ENCODE assay signal across 8 cellular contexts in genomic region chr6:129707882-129708495, GRCh38. TPM values are rescaled to one million over a fixed set of nuclear protein-coding genes. Genes with fewer than 3 reads are reported as not detected.
DNase-seq lines count a peak whose midpoint lies in the region; ATAC-seq and TF ChIP-seq lines count a peak whose summit lies in the region.

No MANE protein-coding gene starts in this region.

- peak overlapping the region; percentile 86 for H3K4me3 ChIP-seq in AG04449 (ENCODE audit: low read depth, low read length)
- H3K4me3 ChIP-seq in neuronal stem cell (ENCODE audit: low read length in 2 of 2) = no peak overlapping the region

- POLR2A ChIA-PET in AG04449 (lab: Yijun Ruan, JAX) = no interaction called here

- no peaks in the 10 kb centered on the region for H3K36me3 ChIP-seq in neuronal stem cell (replicated peaks in 1 of 2; ENCODE audit: control insufficient read depth in 2 of 2, insufficient read depth in 2 of 2, low read length in 2 of 2)

- H2BK15ac ChIP-seq in neuronal stem cell (ENCODE audit: low read length) = no peak overlapping the region

- no peak for DNase-seq in AG04449 (ENCODE audit: low read depth, low spot score)
- no peak for DNase-seq in HFFc6
- no peak for DNase-seq in neuronal stem cell (ENCODE audit: low spot score)
- DNase-seq in stimulated activated CD4-positive, alpha-beta T cell treated with anti-CD3 and anti-CD28 coated beads, Interleukin-4, amount 100 ng/mL, for 24 hours = no peak
- DNase-seq in LoVo (ENCODE audit: low spot score) = no peak
- DNase-seq in NCI-H345 treated with DMSO at 0.1 percent for 48 hours (lab: John Stamatoyannopoulos, UW; ENCODE audit: unreplicated experiment) = no peak
- DNase-seq in activated naive CD4-positive, alpha-beta T cell treated with anti-CD3 and anti-CD28 coated beads, Interleukin-2, amount 50 U/mL, for 72 hours (ENCODE audit: low spot score in 2 of 2) = no peak

- H3K9me3 Mint-ChIP-seq in HFFc6 = no peaks in the 10 kb centered on the region
- H3K9me3 Mint-ChIP-seq in dendritic cell treated with granulocyte-macrophage colony-stimulating factor and Interleukin-4, amounts not matched to agents 40 ng/mL and 50 ng/mL, for 4 days = no peaks in the 10 kb centered on the region
- H3K9me3 Mint-ChIP-seq in activated naive CD4-positive, alpha-beta T cell treated with anti-CD3 and anti-CD28 coated beads, Interleukin-2, amount 50 U/mL, for 72 hours = no peaks in the 10 kb centered on the region

- no peak overlapping the region for H3K9ac ChIP-seq in neuronal stem cell (ENCODE audit: low read depth, low read length, poor library complexity)

- H3K18ac ChIP-seq in neuronal stem cell (ENCODE audit: low read length) = peak overlapping the region; percentile 73

- H3K4ac ChIP-seq in neuronal stem cell (ENCODE audit: low read length) = no peak overlapping the region

- peak overlapping the region; percentile 41 for H2AK5ac ChIP-seq in neuronal stem cell (ENCODE audit: low read depth, low read length)

- WGBS in neuronal stem cell (ENCODE audit: extremely low coverage in 2 of 2, insufficient read length in 2 of 2, insufficient replicate concordance in 1 of 2), 2 donors = no CpG with 5 or more reads among the region's 8 CpGs

- no peaks in the 10 kb centered on the region for H3K27me3 ChIP-seq in neuronal stem cell (ENCODE audit: control insufficient read depth in 3 of 3, insufficient read depth in 3 of 3, low read depth in 1 of 3, low read length in 3 of 3)

- no peak overlapping the region for H2BK12ac ChIP-seq in neuronal stem cell (ENCODE audit: low read length)

- H3K27ac Mint-ChIP-seq in HFFc6 = peak overlapping the region; percentile 95
- peak overlapping the region; percentile 87 for H3K27ac Mint-ChIP-seq in dendritic cell treated with granulocyte-macrophage colony-stimulating factor and Interleukin-4, amounts not matched to agents 40 ng/mL and 50 ng/mL, for 4 days
- no peak overlapping the region for H3K27ac Mint-ChIP-seq in activated naive CD4-positive, alpha-beta T cell treated with anti-CD3 and anti-CD28 coated beads, Interleukin-2, amount 50 U/mL, for 72 hours

- H3K14ac ChIP-seq in neuronal stem cell (ENCODE audit: low read length) = no peak overlapping the region

- H2AFZ ChIP-seq in neuronal stem cell (ENCODE audit: low read length) = no peak overlapping the region

- no peak overlapping the region for H3K4me2 ChIP-seq in neuronal stem cell (ENCODE audit: insufficient read depth, low read length, poor library complexity, severe bottlenecking)

- H3K4me1 Mint-ChIP-seq in HFFc6 (ENCODE audit: low read depth) = peaks cover 67% of the 10 kb centered on the region
- peaks cover 51% of the 10 kb centered on the region for H3K4me1 Mint-ChIP-seq in dendritic cell treated with granulocyte-macrophage colony-stimulating factor and Interleukin-4, amounts not matched to agents 40 ng/mL and 50 ng/mL, for 4 days (ENCODE audit: low read depth)

- no peak overlapping the region for H3K23ac ChIP-seq in neuronal stem cell (ENCODE audit: low read depth, low read length, poor library complexity)

- ATAC-seq in activated naive CD4-positive, alpha-beta T cell treated with anti-CD3 and anti-CD28 coated beads, Interleukin-2, amount 50 U/mL, for 72 hours = no peak

- H2BK5ac ChIP-seq in neuronal stem cell (ENCODE audit: low read length) = no peak overlapping the region

- H3K4me3 Mint-ChIP-seq in HFFc6 = peak overlapping the region; percentile 99
- peak overlapping the region; percentile 96 for H3K4me3 Mint-ChIP-seq in dendritic cell treated with granulocyte-macrophage colony-stimulating factor and Interleukin-4, amounts not matched to agents 40 ng/mL and 50 ng/mL, for 4 days

- peaks cover 4% of the 10 kb centered on the region; the same call in 1 of the 2 replicates for H3K27me3 Mint-ChIP-seq in HFFc6 (ENCODE audit: insufficient read depth)
- no peaks in the 10 kb centered on the region for H3K27me3 Mint-ChIP-seq in dendritic cell treated with granulocyte-macrophage colony-stimulating factor and Interleukin-4, amounts not matched to agents 40 ng/mL and 50 ng/mL, for 4 days

- intact Hi-C loops in dendritic cell treated with granulocyte-macrophage colony-stimulating factor and Interleukin-4, amounts not matched to agents 40 ng/mL and 50 ng/mL, for 4 days (cut with micrococcal nuclease) = loop anchor here (5.0 kb wide), 1 partner anchor 66 kb away; no protein-coding TSS in a partner anchor

- no peak overlapping the region for H4K91ac ChIP-seq in neuronal stem cell (ENCODE audit: low read depth, low read length, poor library complexity)

- no peaks in the 10 kb centered on the region for H3K9me3 ChIP-seq in neuronal stem cell (replicated peaks in 1 of 2; ENCODE audit: control insufficient read depth in 2 of 2, insufficient read depth in 1 of 2, low read depth in 1 of 2, low read length in 2 of 2)

- no peak overlapping the region for H3K27ac ChIP-seq in neuronal stem cell (replicated peaks; ENCODE audit: low read length)

- peaks cover 53% of the 10 kb centered on the region for H3K36me3 Mint-ChIP-seq in HFFc6 (ENCODE audit: low read depth)
- peaks cover 64% of the 10 kb centered on the region for H3K36me3 Mint-ChIP-seq in dendritic cell treated with granulocyte-macrophage colony-stimulating factor and Interleukin-4, amounts not matched to agents 40 ng/mL and 50 ng/mL, for 4 days (ENCODE audit: low read depth)
- peaks cover 5 to 6% of the 10 kb centered on the region in 2 donors for H3K36me3 Mint-ChIP-seq in activated naive CD4-positive, alpha-beta T cell treated with anti-CD3 and anti-CD28 coated beads, Interleukin-2, amount 50 U/mL, for 72 hours

- peaks cover 9% of the 10 kb centered on the region in 2 donors for H3K4me1 ChIP-seq in neuronal stem cell (ENCODE audit: control insufficient read depth in 2 of 2, insufficient read depth in 1 of 2, low read depth in 1 of 2, low read length in 2 of 2)

- H3K79me1 ChIP-seq in neuronal stem cell (ENCODE audit: low read depth, low read length) = no peaks in the 10 kb centered on the region

- no peak overlapping the region for H2BK120ac ChIP-seq in neuronal stem cell (ENCODE audit: low read depth, low read length)

- TF ChIP-seq CTCF in AG04449 (IDR thresholded peaks at IDR 0.05; ENCODE audit: insufficient read depth, low read length, missing control alignments) (no peak), HFFc6 (IDR thresholded peaks at IDR 0.05) (no peak)

- CTCF ChIA-PET in AG04449 (lab: Yijun Ruan, JAX) = no interaction called here

- no peak overlapping the region for H4K8ac ChIP-seq in neuronal stem cell (ENCODE audit: low read depth, low read length)

RNA-seq across cellular contexts. Expression of gene ARHGAP18, which starts 2.0 kb away (rescaled TPM):
- 10 to 100 TPM; 70.8 to 81.2 (median 76.0) TPM for total RNA-seq in HFFc6 (2021; fragmentation: NEBNext Ultra II Directional; extraction: Animal tissue kit (Norgen Biotek cat#: 25700))
- 3.1 TPM for polyA plus RNA-seq in neuronal stem cell (2013, experiment 1 of 2)
- polyA plus RNA-seq in neuronal stem cell (2013, experiment 2 of 2) = 3.2 TPM
- 1 to 10 TPM; 7.7 to 8.7 TPM for total RNA-seq in activated naive CD4-positive, alpha-beta T cell treated with anti-CD3 and anti-CD28 coated beads, Interleukin-2, amount 50 U/mL, for 72 hours

Comparison
In these comparisons a context has a peak if more than half of its experiments do, and no peak if none do; other contexts are left out.
1. H3K27ac Mint-ChIP-seq: peak in HFFc6 (single experiment) and dendritic cell treated with granulocyte-macrophage colony-stimulating factor and Interleukin-4, amounts not matched to agents 40 ng/mL and 50 ng/mL, for 4 days (single experiment); none in activated naive CD4-positive, alpha-beta T cell treated with anti-CD3 and anti-CD28 coated beads, Interleukin-2, amount 50 U/mL, for 72 hours (0 of 2).
2. RNA of gene ARHGAP18, which starts 2.0 kb away (total RNA-seq): 70.8 to 81.2 TPM in HFFc6; 7.7 to 8.7 TPM in activated naive CD4-positive, alpha-beta T cell treated with anti-CD3 and anti-CD28 coated beads, Interleukin-2, amount 50 U/mL, for 72 hours; every median in the first group is over 4 times any median in the second.